In genomic region chr20:32483351-32484220, GRCh38 we compare ENCODE assay signal across 8 cellular contexts.
DNase-seq lines count a peak whose midpoint lies in the region; ATAC-seq and TF ChIP-seq lines count a peak whose summit lies in the region.

No MANE protein-coding gene starts in this region.

- peak overlapping the region; percentile 94 for H3K27ac ChIP-seq in HUES48 (ENCODE audit: low read depth, low read length)

- TF ChIP-seq CTCF in BJ (IDR thresholded peaks at IDR 0.05; ENCODE audit: insufficient read depth, low read depth, low read length) (no peak), epithelial cell of proximal tubule (conservative IDR thresholded peaks at IDR 0.05; ENCODE audit: low read depth, low read length) (no peak)

- ATAC-seq in HG02759 (IDR thresholded peaks at IDR 0.05; ENCODE audit: unreplicated experiment), result no peak

- peak overlapping the region; percentile 87 for H3K9ac ChIP-seq in HUES48 (ENCODE audit: low read depth, low read length)
- peak overlapping the region; percentile 72 for H3K9ac ChIP-seq in NT2/D1 (ENCODE audit: insufficient read length, low read depth)
- peak overlapping the region; percentile 72 for H3K9ac ChIP-seq in mucosa of stomach (ENCODE audit: low read length)

- H3K9me3 ChIP-seq in HUES48 (ENCODE audit: control insufficient read depth, insufficient read depth, low read length) (no peaks in the 10 kb centered on the region), NT2/D1 (ENCODE audit: insufficient read depth, low read length) (no peaks in the 10 kb centered on the region; the same call in 1 of the 2 replicates), mucosa of stomach (ENCODE audit: control insufficient read depth, low read length) (no peaks in the 10 kb centered on the region)

- DNase-seq in BJ (ENCODE audit: low read depth) (no peak), NT2/D1 (ENCODE audit: low read depth, low spot score) (no peak), activated T-cell treated with anti-CD3 and anti-CD28 coated beads for 48 hours (ENCODE audit: low read depth) (peak; percentile 52), epithelial cell of proximal tubule (ENCODE audit: low read depth) (no peak)
- peak; percentile 30 to 37 for DNase-seq in stimulated activated CD8-positive, alpha-beta memory T cell treated with anti-CD3 and anti-CD28 coated beads, Interleukin-7, amount 100 ng/mL, for 1 hour (ENCODE audit: low read depth in 2 of 2)

- H3K36me3 ChIP-seq in BJ (ENCODE audit: control insufficient read depth, insufficient read depth, low read length), result no peaks in the 10 kb centered on the region; the same call in 1 of the 2 replicates
- H3K36me3 ChIP-seq in HUES48 (ENCODE audit: control insufficient read depth, insufficient read depth, low read length), result no peaks in the 10 kb centered on the region
- H3K36me3 ChIP-seq in NT2/D1 (ENCODE audit: insufficient read depth, insufficient read length, low read length), result peaks cover 9% of the 10 kb centered on the region
- no peaks in the 10 kb centered on the region for H3K36me3 ChIP-seq in mucosa of stomach (ENCODE audit: control insufficient read depth, insufficient read depth, low read length)

- H3K27me3 ChIP-seq in BJ (ENCODE audit: control insufficient read depth, insufficient read depth, low read length) (no peaks in the 10 kb centered on the region; the same call in 1 of the 2 replicates), HUES48 (ENCODE audit: control insufficient read depth, insufficient read depth, low read length) (no peaks in the 10 kb centered on the region; the same call in 1 of the 2 replicates), NT2/D1 (ENCODE audit: insufficient read depth, insufficient read length) (no peaks in the 10 kb centered on the region), mucosa of stomach (ENCODE audit: control insufficient read depth, insufficient read depth, low read length) (no peaks in the 10 kb centered on the region)

- POLR2A ChIA-PET in BJ (lab: Charles Lee), result interaction anchor here (0.7 kb wide), 1 partner anchor 25 kb away, joined by 6 read pairs; no protein-coding TSS in a partner anchor

- CTCF ChIA-PET in BJ (lab: Yijun Ruan, JAX), result interaction anchor here (0.5 to 2.6 kb wide), 4 partner anchors 9 to 390 kb away, joined by 3 to 12 read pairs (median 4); no protein-coding TSS in a partner anchor

- H3K4me3 ChIP-seq in BJ (ENCODE audit: low read depth, low read length) (peak overlapping the region; percentile 65), HUES48 (ENCODE audit: low read depth, low read length) (peak overlapping the region; percentile 69), NT2/D1 (ENCODE audit: insufficient read length, low read depth) (peak overlapping the region; percentile 67), epithelial cell of proximal tubule (ENCODE audit: low read depth, low read length) (peak overlapping the region; percentile 87), mucosa of stomach (ENCODE audit: low read length) (peak overlapping the region; percentile 41)

- H3K4me1 ChIP-seq in HUES48 (ENCODE audit: control insufficient read depth, insufficient read depth, low read length), result peaks cover 26% of the 10 kb centered on the region
- peaks cover 10% of the 10 kb centered on the region for H3K4me1 ChIP-seq in NT2/D1 (ENCODE audit: insufficient read depth, insufficient read length)
- peaks cover 48% of the 10 kb centered on the region for H3K4me1 ChIP-seq in mucosa of stomach (ENCODE audit: control insufficient read depth, insufficient read depth, low read length)

Comparison
In these comparisons a context has a peak if more than half of its experiments do, and no peak if none do; other contexts are left out.
1. DNase-seq: peak in activated T-cell treated with anti-CD3 and anti-CD28 coated beads for 48 hours (single experiment) and stimulated activated CD8-positive, alpha-beta memory T cell treated with anti-CD3 and anti-CD28 coated beads, Interleukin-7, amount 100 ng/mL, for 1 hour (2 of 2); none in BJ (single experiment), NT2/D1 (single experiment) and epithelial cell of proximal tubule (single experiment).
2. Peak in every context shown above with its lines, with median percentiles within 50 percentile points of each other: H3K4me3 ChIP-seq and H3K9ac ChIP-seq.